18 cellular contexts compared by ENCODE assay signal in genomic region chr7:149879801-149880738, GRCh38. TPM values are rescaled to one million over a fixed set of nuclear protein-coding genes. Genes with fewer than 3 reads are reported as not detected.
DNase-seq lines count a peak whose midpoint lies in the region; ATAC-seq lines count a peak whose summit lies in the region.
"Had no signal": no experiment of that assay in that cellular context is flagged by ENCODE, and none has a peak within 500 bp of the region (broad histone marks: within the 10 kb centered on the region; RNA-seq: fewer than 3 reads in every experiment).

No MANE protein-coding gene starts in this region.

- DNase-seq in activated CD8-positive, alpha-beta memory T cell treated with anti-CD3 and anti-CD28 coated beads, Interleukin-2, amount 50 U/mL, for 4 hours = peak; percentile 10
- no peak for DNase-seq in activated CD8-positive, alpha-beta memory T cell treated with anti-CD3 and anti-CD28 coated beads for 24 hours
- DNase-seq in NCI-H524 (lab: John Stamatoyannopoulos, UW) (peak; percentile 60 to 83), sciatic nerve (ENCODE audit: low spot score) (peak; percentile 49)
- no peak for DNase-seq in central memory CD4-positive, alpha-beta T cell
- DNase-seq in activated effector memory CD4-positive, alpha-beta T cell treated with anti-CD3 and anti-CD28 coated beads, Interleukin-2, amount 50 U/mL, for 16 hours = no peak
- DNase-seq: activated naive CD4-positive, alpha-beta T cell; CD4-positive, CD25-positive, alpha-beta regulatory T cell; effector CD8-positive, alpha-beta T cell; GDM1; NCI-H1436; NCI-H526; stimulated activated naive CD8-positive, alpha-beta T cell treated with anti-CD3 and anti-CD28 coated beads, Interleukin-15, Interleukin-2, amounts not matched to agents 100 U/mL and 50 U/mL, for 24 hours had no signal

- ATAC-seq in sciatic nerve (no peak), GM21619 (IDR thresholded peaks at IDR 0.05; ENCODE audit: unreplicated experiment) (no peak)
- ATAC-seq: A549; stimulated activated naive CD8-positive, alpha-beta T cell treated with anti-CD3 and anti-CD28 coated beads, Interleukin-15, Interleukin-2, amounts not matched to agents 100 U/mL and 50 U/mL, for 24 hours had no signal

- H3K27ac ChIP-seq in cingulate gyrus (ENCODE audit: low read depth, low read length) = peak overlapping the region; percentile 63
- H3K27ac ChIP-seq: A549, ascending aorta, KMS-11 had no signal

- intact Hi-C loops in sciatic nerve (cut with DNase I) = no loop called here

RNA-seq across cellular contexts. Expression of gene ATP6V0E2, which starts 6.3 kb away (rescaled TPM):
- 34.8 TPM for total RNA-seq in sciatic nerve

RNA-seq across cellular contexts. Expression of gene ZNF862, which starts 41.9 kb away (rescaled TPM):
- total RNA-seq in sciatic nerve = 34.1 TPM

Comparison
In these comparisons a context has a peak if more than half of its experiments do, and no peak if none do; other contexts are left out.
1. DNase-seq: peak in activated CD8-positive, alpha-beta memory T cell treated with anti-CD3 and anti-CD28 coated beads, Interleukin-2, amount 50 U/mL, for 4 hours (single experiment), NCI-H524 (2 of 2) and sciatic nerve (single experiment); none in activated CD8-positive, alpha-beta memory T cell treated with anti-CD3 and anti-CD28 coated beads for 24 hours (single experiment), central memory CD4-positive, alpha-beta T cell (single experiment) and activated effector memory CD4-positive, alpha-beta T cell treated with anti-CD3 and anti-CD28 coated beads, Interleukin-2, amount 50 U/mL, for 16 hours (single experiment).